Comparison of ENCODE assay signal across 21 cellular contexts in genomic region chr1:87757700-87758099, GRCh38.
"Had no signal": no experiment of that assay in that cellular context is flagged by ENCODE, and none has a peak within 500 bp of the region (broad histone marks: within the 10 kb centered on the region; RNA-seq: fewer than 3 reads in every experiment).

No MANE protein-coding gene starts in this region.

- H3K4me1 ChIP-seq: left lung, upper lobe of left lung had no signal

- H3K27me3 Mint-ChIP-seq: activated B cell treated with CpG ODN at 0.5 μM for 24 hours; activated T-helper 17 cell treated with anti-CD3 and anti-CD28 coated beads, Interleukin-2, amount 50 U/mL, for 72 hours; naive B cell had no signal

- H3K79me2 ChIP-seq: hepatocyte had no signal

- H3K36me3 Mint-ChIP-seq: activated naive CD8-positive, alpha-beta T cell treated with anti-CD3 and anti-CD28 coated beads, Interleukin-2, amount 10 ng/mL, durations not matched to agents 7 days and 5 days; brain; naive B cell had no signal

- H3K27ac Mint-ChIP-seq: activated B cell treated with CpG ODN at 0.5 μM for 24 hours; activated CD8-positive, alpha-beta T cell treated with anti-CD3 and anti-CD28 coated beads for 36 hours; activated naive CD8-positive, alpha-beta T cell treated with anti-CD3 and anti-CD28 coated beads, Interleukin-2, amount 10 ng/mL, durations not matched to agents 7 days and 5 days; activated T-helper 17 cell treated with anti-CD3 and anti-CD28 coated beads, Interleukin-2, amount 50 U/mL, for 72 hours; brain; naive B cell; T-helper 2 cell treated with Interferon-gamma antibody and Interleukin-4, amounts not matched to agents 5 μg/mL and 100 μg/mL, for 36 hours had no signal

- H3K4me3 ChIP-seq: coronary artery, hepatocyte, left lung, mucosa of descending colon, ovary, upper lobe of left lung had no signal

- H3K9ac ChIP-seq: SK-N-SH had no signal

- H3K4me1 Mint-ChIP-seq: activated T-helper 17 cell treated with anti-CD3 and anti-CD28 coated beads, Interleukin-2, amount 50 U/mL, for 72 hours; brain; central memory CD8-positive, alpha-beta T cell had no signal

- DNase-seq: activated B cell treated with CpG ODN at 0.5 μM for 24 hours; activated CD4-positive, alpha-beta T cell treated with anti-CD3 and anti-CD28 coated beads for 4 hours; activated CD8-positive, alpha-beta T cell treated with anti-CD3 and anti-CD28 coated beads for 36 hours; activated naive CD4-positive, alpha-beta T cell treated with Interleukin-2 at 50 U/mL for 16 hours; activated naive CD8-positive, alpha-beta T cell treated with anti-CD3 and anti-CD28 coated beads, Interleukin-2, amount 10 ng/mL, durations not matched to agents 7 days and 5 days; activated T-cell treated with anti-CD3 and anti-CD28 coated beads, Interleukin-2, amount 50 U/mL, for 1 hour; amygdala; mucosa of descending colon; naive B cell; ovary; SK-N-SH; stimulated activated naive CD4-positive, alpha-beta T cell; substantia nigra; upper lobe of left lung had no signal

- H3K36me3 ChIP-seq: left lung, ovary, upper lobe of left lung had no signal

- H3K4me3 Mint-ChIP-seq: activated B cell treated with CpG ODN at 0.5 μM for 24 hours; activated CD8-positive, alpha-beta T cell treated with anti-CD3 and anti-CD28 coated beads for 36 hours; activated naive CD8-positive, alpha-beta T cell treated with anti-CD3 and anti-CD28 coated beads, Interleukin-2, amount 10 ng/mL, durations not matched to agents 7 days and 5 days; activated T-helper 17 cell treated with anti-CD3 and anti-CD28 coated beads, Interleukin-2, amount 50 U/mL, for 72 hours; brain; central memory CD8-positive, alpha-beta T cell; naive B cell; T-helper 2 cell treated with Interferon-gamma antibody and Interleukin-4, amounts not matched to agents 5 μg/mL and 100 μg/mL, for 36 hours had no signal

- H3K9me3 Mint-ChIP-seq: activated B cell treated with CpG ODN at 0.5 μM for 24 hours; activated CD8-positive, alpha-beta T cell treated with anti-CD3 and anti-CD28 coated beads for 36 hours; activated naive CD8-positive, alpha-beta T cell treated with anti-CD3 and anti-CD28 coated beads, Interleukin-2, amount 10 ng/mL, durations not matched to agents 7 days and 5 days; activated T-helper 17 cell treated with anti-CD3 and anti-CD28 coated beads, Interleukin-2, amount 50 U/mL, for 72 hours; brain; central memory CD8-positive, alpha-beta T cell; naive B cell; T-helper 2 cell treated with Interferon-gamma antibody and Interleukin-4, amounts not matched to agents 5 μg/mL and 100 μg/mL, for 36 hours had no signal

- H2AFZ ChIP-seq: hepatocyte had no signal

- H3K4me2 ChIP-seq: hepatocyte, SK-N-SH had no signal

- H3K27ac ChIP-seq: coronary artery, hepatocyte, left lung, ovary, upper lobe of left lung had no signal

- ATAC-seq: activated CD8-positive, alpha-beta T cell treated with anti-CD3 and anti-CD28 coated beads for 36 hours; activated T-helper 17 cell treated with anti-CD3 and anti-CD28 coated beads, Interleukin-2, amount 50 U/mL, for 72 hours; left lung; mucosa of descending colon had no signal

- H3K27me3 ChIP-seq: hepatocyte, left lung, ovary, upper lobe of left lung had no signal

- H3K9me3 ChIP-seq: left lung, mucosa of descending colon, ovary, SK-N-SH, upper lobe of left lung had no signal

- H3K9me2 ChIP-seq: SK-N-SH had no signal
